In genomic region chr3:79211588-79212359, GRCh38 we compare ENCODE assay signal across 17 cellular contexts.
"Had no signal": no experiment of that assay in that cellular context is flagged by ENCODE, and none has a peak within 500 bp of the region (broad histone marks: within the 10 kb centered on the region; RNA-seq: fewer than 3 reads in every experiment).

No MANE protein-coding gene starts in this region.

- DNase-seq: activated CD4-positive, alpha-beta memory T cell treated with anti-CD3 and anti-CD28 coated beads, Interleukin-2, amount 10 ng/mL, durations not matched to agents 7 days and 5 days; activated CD4-positive, alpha-beta T cell treated with anti-CD3 and anti-CD28 coated beads for 48 hours; activated CD4-positive, CD25-positive, alpha-beta regulatory T cell; activated naive CD4-positive, alpha-beta T cell; activated naive CD8-positive, alpha-beta T cell treated with anti-CD3 and anti-CD28 coated beads for 36 hours; activated T-cell treated with anti-CD3 and anti-CD28 coated beads, Interleukin-2, amount 50 U/mL, for 1 hour; amniotic stem cell; effector memory CD8-positive, alpha-beta T cell; foreskin fibroblast; islet precursor cell; left ventricle myocardium inferior; naive thymus-derived CD4-positive, alpha-beta T cell; sigmoid colon; stimulated activated naive B cell treated with anti-CD40 and anti-IgM and Interleukin-4, amounts not matched to agents 10 μg/mL and 1 μg/mL and 100 μg/mL, for 72 hours had no signal

- H3K9me3 ChIP-seq: sigmoid colon had no signal

- H3K4me1 ChIP-seq: left ventricle myocardium inferior, parathyroid adenoma had no signal

- H3K9ac ChIP-seq: parathyroid adenoma had no signal

- H3K4me3 ChIP-seq: cardiac muscle cell, left ventricle myocardium inferior, sigmoid colon had no signal

- H3K27me3 ChIP-seq: cardiac muscle cell, sigmoid colon had no signal

- ATAC-seq: activated T-helper 17 cell treated with anti-CD3 and anti-CD28 coated beads, Interleukin-2, amount 50 U/mL, for 72 hours; effector memory CD8-positive, alpha-beta T cell; naive thymus-derived CD4-positive, alpha-beta T cell; stimulated activated naive B cell treated with anti-CD40 and anti-IgM and Interleukin-4, amounts not matched to agents 10 μg/mL and 1 μg/mL and 100 μg/mL, for 72 hours had no signal

- H3K27ac ChIP-seq: cardiac muscle cell, left ventricle myocardium inferior, parathyroid adenoma, sigmoid colon had no signal

- H3K36me3 ChIP-seq: cardiac muscle cell, left ventricle myocardium inferior, sigmoid colon had no signal
